In the genomic region with DNA sequence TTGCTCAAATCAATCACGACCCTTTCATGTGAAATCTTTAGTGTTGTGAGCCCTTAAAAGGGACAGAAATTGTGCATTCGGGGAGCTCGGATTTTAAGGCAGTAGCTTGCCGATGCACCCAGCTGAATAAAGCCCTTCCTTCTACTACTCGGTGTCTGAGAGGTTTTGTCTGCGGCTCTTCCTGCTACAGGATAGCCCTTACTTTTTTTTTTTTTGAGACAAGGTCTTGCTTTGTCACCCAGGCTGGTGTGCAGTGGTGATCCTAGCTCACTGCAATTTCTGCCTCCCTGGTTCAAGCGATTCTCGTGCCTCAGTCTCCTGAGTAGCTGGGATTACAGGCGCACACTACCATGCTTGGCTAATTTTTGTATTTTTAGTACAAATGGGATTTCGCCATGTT, we compare ENCODE assay signal across 9 cellular contexts. TPM values are rescaled to one million over a fixed set of nuclear protein-coding genes. Genes with fewer than 3 reads are reported as not detected.
"Had no signal": no experiment of that assay in that cellular context is flagged by ENCODE, and none has a peak within 500 bp of the region (broad histone marks: within the 10 kb centered on the region; RNA-seq: fewer than 3 reads in every experiment).

No MANE protein-coding gene starts in this region.

RNA-seq across cellular contexts. Expression of gene DPPA4, which starts 56.4 kb away (rescaled TPM):
- total RNA-seq: heart right ventricle, kidney epithelial cell, left colon, lower lobe of right lung, mammary epithelial cell, pulmonary artery endothelial cell, renal cortical epithelial cell, right atrium auricular region, tibial nerve had no signal
